ENCODE assay signal across 12 cellular contexts in genomic region chr10:100027416-100027815, GRCh38. TPM values are rescaled to one million over a fixed set of nuclear protein-coding genes. Genes with fewer than 3 reads are reported as not detected.
"Had no signal": no experiment of that assay in that cellular context is flagged by ENCODE, and none has a peak within 500 bp of the region (broad histone marks: within the 10 kb centered on the region; RNA-seq: fewer than 3 reads in every experiment).

No MANE protein-coding gene starts in this region.

- H3K27ac ChIP-seq: GM23248, HL-60 had no signal

- H3K9ac ChIP-seq: GM23248 had no signal

- ATAC-seq: HCT116, K562 had no signal

- H3K27ac Mint-ChIP-seq: HFFc6 had no signal

- H3K4me3 ChIP-seq: GM23248, HAP-1, K562 had no signal

- H3K4me1 ChIP-seq: HAP-1 had no signal

- H3K36me3 ChIP-seq: HAP-1 had no signal

- H2AFZ ChIP-seq: GM23248 had no signal

- DNase-seq: GM23248, GOT3, H7, HFFc6, IMR-90, KG1 had no signal

- H3K4me3 Mint-ChIP-seq: HFFc6 had no signal

RNA-seq across cellular contexts. Expression of gene CPN1, which starts 54.3 kb away (rescaled TPM):
- total RNA-seq: GM23248, H4, H7, HFFc6, HT-29, IMR-90, K562 had no signal
- polyA plus RNA-seq: GM23248, IMR-90 had no signal
